In genomic region chr17:7835818-7836595, GRCh38 we compare ENCODE assay signal across 8 cellular contexts. TPM values are rescaled to one million over a fixed set of nuclear protein-coding genes. Genes with fewer than 3 reads are reported as not detected.
A peak's percentile ranks its signal among the peaks of the same experiment; 100 is the strongest.
DNase-seq lines count a peak whose midpoint lies in the region; ATAC-seq and TF ChIP-seq lines count a peak whose summit lies in the region.

No MANE protein-coding gene starts in this region.

- peak overlapping the region; percentile 99 for H3K27ac Mint-ChIP-seq in Caco-2 (ENCODE audit: unreplicated experiment)

- peaks cover 27% of the 10 kb centered on the region for H3K4me1 Mint-ChIP-seq in Caco-2 (ENCODE audit: low read depth, unreplicated experiment)

- H3K27ac ChIP-seq in mesodermal cell (ENCODE audit: low read depth, low read length, severe bottlenecking) = peak overlapping the region; percentile 99
- peak overlapping the region; percentile 96 for H3K27ac ChIP-seq in thymus (ENCODE audit: low read depth)

- peak overlapping the region; percentile 82 for H3K4me3 ChIP-seq in Caco-2 (ENCODE audit: low read depth, low read length)
- peak overlapping the region; percentile 22 for H3K4me3 ChIP-seq in endocrine pancreas (ENCODE audit: control insufficient read depth, insufficient read depth, low read length)
- peak overlapping the region; percentile 64 for H3K4me3 ChIP-seq in mesodermal cell (ENCODE audit: extremely low read depth, insufficient read depth, low read length, poor library complexity, severe bottlenecking)
- peak overlapping the region; percentile 82 for H3K4me3 ChIP-seq in thymus (ENCODE audit: low read length)

- H3K36me3 Mint-ChIP-seq in Caco-2 (ENCODE audit: insufficient read depth, unreplicated experiment) = peaks cover 40% of the 10 kb centered on the region

- no peak for TF ChIP-seq CTCF in Caco-2 (IDR thresholded peaks at IDR 0.05; ENCODE audit: insufficient read depth in 1 of 2, low read depth in 1 of 2, low read length in 1 of 2, severe bottlenecking in 1 of 2, unreplicated experiment in 1 of 2)

- CTCF ChIA-PET in Caco-2 (lab: Charles Lee) = interaction anchor here (0.6 to 1.6 kb wide), 7 partner anchors 9 to 119 kb away, joined by 3 to 12 read pairs (median 6); partner anchors contain the start of genes DNAH2 and NAA38

- H3K27me3 ChIP-seq in Caco-2 (replicated peaks; ENCODE audit: control insufficient read depth, insufficient read depth, low read length) = no peaks in the 10 kb centered on the region
- H3K27me3 ChIP-seq in endocrine pancreas (ENCODE audit: control insufficient read depth, insufficient read depth, low read length) = no peaks in the 10 kb centered on the region
- no peaks in the 10 kb centered on the region for H3K27me3 ChIP-seq in thymus (ENCODE audit: control insufficient read depth, insufficient read depth)

- no peaks in the 10 kb centered on the region for H3K9me3 Mint-ChIP-seq in Caco-2 (ENCODE audit: unreplicated experiment)

- H3K9me3 ChIP-seq in Caco-2 (no peaks in the 10 kb centered on the region), endocrine pancreas (ENCODE audit: control insufficient read depth, low read length) (no peaks in the 10 kb centered on the region), mesodermal cell (ENCODE audit: control insufficient read depth, low read length) (no peaks in the 10 kb centered on the region), thymus (ENCODE audit: control insufficient read depth) (no peaks in the 10 kb centered on the region)

- H3K4me1 ChIP-seq in Caco-2 (peaks cover 31% of the 10 kb centered on the region), endocrine pancreas (ENCODE audit: control insufficient read depth, insufficient read depth, low read length) (peaks cover 8% of the 10 kb centered on the region), mesodermal cell (ENCODE audit: control insufficient read depth, insufficient read depth, low read length, poor library complexity, severe bottlenecking) (peaks cover 36% of the 10 kb centered on the region), thymus (ENCODE audit: control insufficient read depth, insufficient read depth, low read length) (peaks cover 36% of the 10 kb centered on the region)

- H3K9ac ChIP-seq in endocrine pancreas (ENCODE audit: control insufficient read depth, insufficient read depth, low read length) = peak overlapping the region; percentile 68

- H3K36me3 ChIP-seq in Caco-2 (ENCODE audit: control insufficient read depth, insufficient read depth, low read length) (no peaks in the 10 kb centered on the region), endocrine pancreas (ENCODE audit: control insufficient read depth, insufficient read depth, low read length) (no peaks in the 10 kb centered on the region), mesodermal cell (ENCODE audit: control insufficient read depth, insufficient read depth, low read length) (peaks cover 12% of the 10 kb centered on the region), thymus (ENCODE audit: control insufficient read depth, insufficient read depth) (no peaks in the 10 kb centered on the region)

- peak; percentile 37 for ATAC-seq in GM19372 (IDR thresholded peaks at IDR 0.05; ENCODE audit: low read depth, unreplicated experiment)

- TF ChIP-seq RAD21 in Ishikawa (IDR thresholded peaks at IDR 0.05; ENCODE audit: low read depth) = no peak

- BruUV-seq in Caco-2 (replicated peaks; lab: Mats Ljungman, UMichigan) = TSS peak; percentile 75

- intact Hi-C loops in Caco-2 (cut with micrococcal nuclease; ENCODE audit: unreplicated experiment) = loop anchor here (1.0 to 5.0 kb wide), 2 partner anchors 21 to 219 kb away; partner anchors contain the start of gene NAA38

- no peaks in the 10 kb centered on the region for H3K27me3 Mint-ChIP-seq in Caco-2 (ENCODE audit: insufficient read depth, unreplicated experiment)

- H3K4me3 Mint-ChIP-seq in Caco-2 (ENCODE audit: unreplicated experiment) = peak overlapping the region; percentile 98

- WGBS in mesodermal cell (ENCODE audit: insufficient coverage in 2 of 2), 2 experiments = 0 to 1% methylated on average over 50 to 56 of the region's 61 CpGs
- under 1% methylated on average over 61 of the region's 61 CpGs for whole genome bisulfite sequencing in thymus

- no peak for DNase-seq in Caco-2
- DNase-seq in T1000 (lab: John Stamatoyannopoulos, UW) = peak; percentile 65
- DNase-seq in OCI-M1 (lab: John Stamatoyannopoulos, UW) = no peak

- POLR2A ChIA-PET in Caco-2 (lab: Charles Lee) = interaction anchor here (0.5 to 1.8 kb wide), 6 partner anchors 9 to 221 kb away, joined by 3 to 14 read pairs (median 6); partner anchors contain the start of genes CYB5D1 and NAA38

- no peak for TF ChIP-seq EP300 in Ishikawa (IDR thresholded peaks at IDR 0.05; ENCODE audit: borderline replicate concordance)

TF ChIP-seq in Ishikawa, 13 proteins besides CTCF, POLR2A, EP300 and RAD21:
- TF ChIP-seq TAF1 (IDR thresholded peaks at IDR 0.05; ENCODE audit: low read depth) (peak; percentile 28; the same call in 1 of the 2 replicates), CREB1 (IDR thresholded peaks at IDR 0.05; ENCODE audit: low read depth) (no peak)

RNA-seq across cellular contexts. Expression of gene KDM6B, which starts 2.0 kb away (rescaled TPM):
- 27.4 and 27.9 TPM in 2 replicates for total RNA-seq in Caco-2 (2022)
- polyA plus RNA-seq in mesodermal cell (2013, experiment 1 of 2) = 41.4 TPM
- 37.3 TPM for polyA plus RNA-seq in mesodermal cell (2013, experiment 2 of 2)
- polyA plus RNA-seq in thymus = 16.3 TPM

RNA-seq across cellular contexts. Expression of gene TMEM88, which starts 18.9 kb away (rescaled TPM):
- total RNA-seq in Caco-2 (2022) = 2.5 and 3.2 TPM in 2 replicates
- 240 TPM for polyA plus RNA-seq in mesodermal cell (2013, experiment 1 of 2)
- polyA plus RNA-seq in mesodermal cell (2013, experiment 2 of 2) = 335 TPM
- polyA plus RNA-seq in thymus = 29.1 TPM

RNA-seq across cellular contexts. Expression of gene NAA38, which starts 21.4 kb away (rescaled TPM):
- total RNA-seq in Caco-2 (2022) = 20.9 and 27.4 TPM in 2 replicates
- 70.4 TPM for polyA plus RNA-seq in mesodermal cell (2013, experiment 1 of 2)
- polyA plus RNA-seq in mesodermal cell (2013, experiment 2 of 2) = 59.4 TPM
- polyA plus RNA-seq in thymus = 85.3 TPM

RNA-seq across cellular contexts. Expression of gene CYB5D1, which starts 21.8 kb away (rescaled TPM):
- total RNA-seq in Caco-2 (2022) = 6.1 and 7.3 TPM in 2 replicates
- 55.6 TPM for polyA plus RNA-seq in mesodermal cell (2013, experiment 1 of 2)
- 97.7 TPM for polyA plus RNA-seq in mesodermal cell (2013, experiment 2 of 2)
- polyA plus RNA-seq in thymus = 6.0 TPM

RNA-seq across cellular contexts. Expression of gene CHD3, which starts 52.6 kb away (rescaled TPM):
- total RNA-seq in Caco-2 (2022) = 27.9 and 34.7 TPM in 2 replicates
- polyA plus RNA-seq in mesodermal cell (2013, experiment 1 of 2) = 57.2 TPM
- polyA plus RNA-seq in mesodermal cell (2013, experiment 2 of 2) = 54.5 TPM
- 119 TPM for polyA plus RNA-seq in thymus

Comparison
In these comparisons a context has a peak if more than half of its experiments do, and no peak if none do; other contexts are left out.
1. H3K4me3 ChIP-seq: peak in every context shown above with its lines; median percentile 82 in Caco-2; 82 in thymus; 64 in mesodermal cell; 22 in endocrine pancreas.